Comparison of ENCODE assay signal across 8 cellular contexts in the genomic region with DNA sequence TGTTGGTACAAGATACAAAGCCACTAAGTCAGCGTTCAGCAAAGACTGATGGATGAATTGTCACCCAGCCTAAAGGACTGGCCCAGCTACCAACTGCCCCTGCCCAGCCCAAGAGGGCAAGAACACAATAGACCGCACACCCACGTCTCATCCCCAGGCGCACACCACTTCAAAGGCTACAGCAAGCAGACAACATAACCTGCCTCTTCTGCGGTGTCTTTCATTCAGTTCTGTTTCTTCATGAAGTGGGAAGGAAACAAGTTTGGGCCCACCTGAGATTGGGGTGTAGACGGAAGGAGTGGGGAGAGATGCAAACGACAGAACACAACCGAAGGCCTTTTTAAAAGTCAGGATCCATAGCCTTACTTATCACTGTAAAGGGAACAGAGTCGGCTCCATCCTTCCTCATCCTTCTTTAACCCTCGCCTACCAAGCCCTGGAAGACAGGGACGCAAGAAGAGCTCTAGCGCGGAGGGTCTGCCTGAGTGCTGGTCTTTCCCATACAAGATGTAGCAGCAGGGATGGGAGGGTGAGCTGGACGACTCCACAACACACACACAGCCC. TPM values are rescaled to one million over a fixed set of nuclear protein-coding genes. Genes with fewer than 3 reads are reported as not detected.
DNase-seq lines count a peak whose midpoint lies in the region; ATAC-seq and TF ChIP-seq lines count a peak whose summit lies in the region.

No MANE protein-coding gene starts in this region.

- peaks cover 2% of the 10 kb centered on the region for H3K79me1 ChIP-seq in neuronal stem cell (ENCODE audit: low read depth, low read length)

- H3K9me2 ChIP-seq in Karpas-422 (replicated peaks; ENCODE audit: insufficient read depth, low read length): no peaks in the 10 kb centered on the region

- H3K9me3 Mint-ChIP-seq in activated T-cell treated with anti-CD3 and anti-CD28 coated beads, Interleukin-2, amount 50 U/mL, for 24 hours: no peaks in the 10 kb centered on the region

- no peak overlapping the region for H2AK5ac ChIP-seq in neuronal stem cell (ENCODE audit: low read depth, low read length)

- H3K27me3 Mint-ChIP-seq in activated T-cell treated with anti-CD3 and anti-CD28 coated beads, Interleukin-2, amount 50 U/mL, for 24 hours: no peaks in the 10 kb centered on the region

- no peak overlapping the region for H4K8ac ChIP-seq in neuronal stem cell (ENCODE audit: low read depth, low read length)

- H3K27ac Mint-ChIP-seq in activated T-cell treated with anti-CD3 and anti-CD28 coated beads, Interleukin-2, amount 50 U/mL, for 24 hours: peak overlapping the region; percentile 81

- H3K9me3 ChIP-seq in ES-I3 (ENCODE audit: control insufficient read depth, insufficient read depth, low read length) (no peaks in the 10 kb centered on the region), Karpas-422 (ENCODE audit: low read length) (no peaks in the 10 kb centered on the region), neuronal stem cell (replicated peaks in 1 of 2; ENCODE audit: control insufficient read depth in 2 of 2, insufficient read depth in 1 of 2, low read depth in 1 of 2, low read length in 2 of 2) (peaks cover 0 to 1% of the 10 kb centered on the region in 2 donors)

- H3K79me2 ChIP-seq in Karpas-422 (ENCODE audit: low read length): no peaks in the 10 kb centered on the region

- ATAC-seq in GM19452 (IDR thresholded peaks at IDR 0.05; ENCODE audit: unreplicated experiment): no peak

- no peak for TF ChIP-seq CTCF in fibroblast of pulmonary artery (IDR thresholded peaks at IDR 0.05; ENCODE audit: low read length, missing control alignments)

- peak overlapping the region; percentile 75 for H3K4me3 Mint-ChIP-seq in activated T-cell treated with anti-CD3 and anti-CD28 coated beads, Interleukin-2, amount 50 U/mL, for 24 hours

- peak overlapping the region; percentile 62 for H2BK15ac ChIP-seq in neuronal stem cell (ENCODE audit: low read length)

- H3K4me3 ChIP-seq in Karpas-422 (ENCODE audit: low read length) (peak overlapping the region; percentile 71), fibroblast of pulmonary artery (replicated peaks; ENCODE audit: low read depth, low read length) (peak overlapping the region; percentile 74), neuronal stem cell (ENCODE audit: low read length in 2 of 2) (peak overlapping the region; percentile 61 to 89)

- H4K91ac ChIP-seq in neuronal stem cell (ENCODE audit: low read depth, low read length, poor library complexity): no peak overlapping the region

- H3K14ac ChIP-seq in neuronal stem cell (ENCODE audit: low read length): peak overlapping the region; percentile 22

- no CpG with 5 or more reads among the region's 14 CpGs for WGBS in neuronal stem cell (ENCODE audit: extremely low coverage in 2 of 2, insufficient read length in 2 of 2, insufficient replicate concordance in 1 of 2), 2 donors

- H2AFZ ChIP-seq in Karpas-422 (ENCODE audit: low read length): 0 out of 2 replicates have a peak overlapping the region, but pooled peaks have one; percentile 50
- peak overlapping the region; percentile 88 for H2AFZ ChIP-seq in neuronal stem cell (ENCODE audit: low read length)

- no peaks in the 10 kb centered on the region for H3K36me3 Mint-ChIP-seq in activated T-cell treated with anti-CD3 and anti-CD28 coated beads, Interleukin-2, amount 50 U/mL, for 24 hours (ENCODE audit: low read depth)

- H3K27ac ChIP-seq in Karpas-422 (ENCODE audit: low read length) (no peak overlapping the region), neuronal stem cell (replicated peaks; ENCODE audit: low read length) (peak overlapping the region; percentile 71)

- H3K4me1 ChIP-seq in ES-I3 (ENCODE audit: insufficient read depth, low read length) (peaks cover 7% of the 10 kb centered on the region), Karpas-422 (ENCODE audit: low read length) (peaks cover 20% of the 10 kb centered on the region), neuronal stem cell (ENCODE audit: control insufficient read depth in 2 of 2, insufficient read depth in 1 of 2, low read depth in 1 of 2, low read length in 2 of 2) (peaks cover 11 to 14% of the 10 kb centered on the region in 2 donors)

- peak overlapping the region; percentile 82 for H3K23ac ChIP-seq in neuronal stem cell (ENCODE audit: low read depth, low read length, poor library complexity)

- peak overlapping the region; percentile 67 for H2BK12ac ChIP-seq in neuronal stem cell (ENCODE audit: low read length)

- no peaks in the 10 kb centered on the region for H3K27me3 ChIP-seq in Karpas-422 (ENCODE audit: low read length)
- no peaks in the 10 kb centered on the region for H3K27me3 ChIP-seq in neuronal stem cell (ENCODE audit: control insufficient read depth in 3 of 3, insufficient read depth in 3 of 3, low read depth in 1 of 3, low read length in 3 of 3)

- no peaks in the 10 kb centered on the region for H3K36me3 ChIP-seq in ES-I3 (ENCODE audit: insufficient read depth, low read length)
- H3K36me3 ChIP-seq in Karpas-422 (ENCODE audit: insufficient read depth, low read length): no peaks in the 10 kb centered on the region
- peaks cover 2 to 13% of the 10 kb centered on the region in 2 donors for H3K36me3 ChIP-seq in neuronal stem cell (replicated peaks in 1 of 2; ENCODE audit: control insufficient read depth in 2 of 2, insufficient read depth in 2 of 2, low read length in 2 of 2)

- peaks cover 53% of the 10 kb centered on the region for H3K4me1 Mint-ChIP-seq in activated T-cell treated with anti-CD3 and anti-CD28 coated beads, Interleukin-2, amount 50 U/mL, for 24 hours (ENCODE audit: low read depth)

- peak overlapping the region; percentile 84 for H3K4me2 ChIP-seq in Karpas-422 (ENCODE audit: low read depth, low read length, poor library complexity, severe bottlenecking)
- peak overlapping the region; percentile 71 for H3K4me2 ChIP-seq in neuronal stem cell (ENCODE audit: insufficient read depth, low read length, poor library complexity, severe bottlenecking)

- DNase-seq in Karpas-422 (no peak), fibroblast of pulmonary artery (ENCODE audit: low read depth) (no peak), neuronal stem cell (ENCODE audit: low spot score) (no peak), NCI-H345 treated with DMSO at 0.1 percent for 48 hours (lab: John Stamatoyannopoulos, UW; ENCODE audit: unreplicated experiment) (no peak), HK-2 (ENCODE audit: unreplicated experiment) (no peak)
- peak; percentile 53 for DNase-seq in activated T-cell treated with anti-CD3 and anti-CD28 coated beads, Interleukin-2, amount 50 U/mL, for 24 hours

- peak overlapping the region; percentile 97 for H3K18ac ChIP-seq in neuronal stem cell (ENCODE audit: low read length)

- H3K9ac ChIP-seq in ES-I3 (ENCODE audit: low read depth, low read length): peak overlapping the region; percentile 71
- peak overlapping the region; percentile 76 for H3K9ac ChIP-seq in Karpas-422 (ENCODE audit: low read length)
- peak overlapping the region; percentile 91 for H3K9ac ChIP-seq in neuronal stem cell (ENCODE audit: low read depth, low read length, poor library complexity)

- peak overlapping the region; percentile 51 for H2BK120ac ChIP-seq in neuronal stem cell (ENCODE audit: low read depth, low read length)

- no peak overlapping the region for H3K4ac ChIP-seq in neuronal stem cell (ENCODE audit: low read length)

- H2BK5ac ChIP-seq in neuronal stem cell (ENCODE audit: low read length): peak overlapping the region; percentile 89

- H4K20me1 ChIP-seq in Karpas-422 (ENCODE audit: insufficient read depth, low read depth, low read length): no peaks in the 10 kb centered on the region

RNA-seq across cellular contexts. Expression of a gene that starts 0.7 kb away (rescaled TPM):
- total RNA-seq in Karpas-422 (2014; rRNA removed; shearing (Covaris generic); ENCODE audit: low replicate concordance): 4.4 and 6.8 TPM in 2 replicates
- polyA plus RNA-seq in neuronal stem cell (2013, experiment 1 of 2): 54.0 TPM
- polyA plus RNA-seq in neuronal stem cell (2013, experiment 2 of 2): 54.0 TPM

RNA-seq across cellular contexts. Expression of a gene that starts 38.6 kb away (rescaled TPM):
- not detected in 2 replicates for total RNA-seq in Karpas-422 (2014; rRNA removed; shearing (Covaris generic); ENCODE audit: low replicate concordance)
- 7.5 TPM for polyA plus RNA-seq in neuronal stem cell (2013, experiment 1 of 2)
- polyA plus RNA-seq in neuronal stem cell (2013, experiment 2 of 2): 5.0 TPM
